7 cellular contexts compared by ENCODE assay signal in the genomic region with DNA sequence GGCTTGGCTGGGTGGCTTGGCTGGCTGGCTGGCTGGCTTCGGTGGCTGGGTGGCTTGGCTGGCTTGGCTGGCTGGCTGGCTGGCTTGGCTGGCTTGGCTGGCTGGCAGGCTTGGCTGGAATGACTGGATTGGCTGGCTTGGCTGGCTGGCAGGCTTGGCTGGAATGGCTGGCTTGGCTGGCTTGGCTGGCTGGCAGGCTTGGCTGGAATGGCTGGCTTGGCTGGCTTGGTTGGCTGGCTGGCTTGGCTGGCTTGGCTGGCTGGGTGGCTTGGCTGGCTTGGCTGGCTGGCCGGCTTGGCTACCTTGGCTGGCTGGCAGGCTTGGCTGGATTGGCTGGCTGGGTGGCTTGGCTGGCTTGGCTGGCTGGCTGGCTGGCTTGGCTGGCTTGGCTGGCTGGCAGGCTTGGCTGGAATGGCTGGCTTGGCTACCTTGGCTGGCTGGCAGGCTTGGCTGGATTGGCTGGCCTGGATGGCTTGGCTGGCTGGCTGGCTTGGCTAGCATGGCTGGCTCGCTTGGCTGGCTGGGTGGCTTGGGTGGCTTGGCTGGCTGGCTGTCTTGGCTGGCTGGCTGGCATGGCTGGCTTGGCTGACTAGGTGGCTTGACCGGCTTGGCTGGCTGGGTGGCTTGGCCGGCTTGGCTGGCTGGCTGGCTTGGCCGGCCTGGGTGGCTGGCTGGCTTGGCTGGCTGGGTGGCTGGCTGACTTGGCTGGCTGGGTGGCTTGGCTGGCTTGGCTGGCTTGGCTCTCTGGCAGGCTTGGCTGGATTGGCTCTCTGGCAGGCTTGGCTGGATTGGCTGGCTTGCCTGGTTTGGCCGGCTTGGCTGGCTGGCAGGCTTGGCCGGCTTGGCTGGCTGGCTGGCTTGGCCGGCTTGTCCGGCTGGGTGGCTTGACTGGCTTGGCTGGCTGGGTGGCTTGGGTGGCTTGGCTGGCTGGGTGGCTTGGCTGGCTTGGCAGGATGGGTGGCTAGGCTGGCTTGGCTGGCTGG.
A peak's percentile ranks its signal among the peaks of the same experiment; 100 is the strongest.
DNase-seq lines count a peak whose midpoint lies in the region; ATAC-seq, FAIRE-seq and TF ChIP-seq lines count a peak whose summit lies in the region.
"Not testable (repeated sequence)": the region's sequence is repeated elsewhere in the genome, so short reads cannot be mapped to it uniquely, and the experiment has no call there.

No MANE protein-coding gene starts in this region.

- not testable (repeated sequence) for H3K36me3 ChIP-seq in HepG2 (replicated peaks in 1 of 2; ENCODE audit: control insufficient read depth in 1 of 2, insufficient read depth in 2 of 2, low read length in 2 of 2); pancreas

- H3K4me1 Mint-ChIP-seq in chondrocyte (ENCODE audit: low read depth); stimulated activated naive B cell treated with anti-CD40 and anti-IgM and Interleukin-4, amounts not matched to agents 10 μg/mL and 1 μg/mL and 100 μg/mL, for 72 hours: not testable (repeated sequence)

- H3K9ac ChIP-seq in HepG2 (ENCODE audit: insufficient read depth, low read depth, low read length), result not testable (repeated sequence)

- H4K20me1 ChIP-seq in HepG2 (ENCODE audit: insufficient read depth, low read length), result not testable (repeated sequence)

- CTCF ChIA-PET in HepG2 (lab: Yijun Ruan, JAX; ENCODE audit: low intra/inter-chr PET ratio, low total read pairs), result not testable (repeated sequence)

- in situ Hi-C loops in HepG2 (cut with HindIII; ENCODE audit: extremely low pct_ligation_motif_present, low pct_unique_long_range_greater_than_20kb), result not testable (repeated sequence)

- BruUV-seq in HepG2 (replicated peaks; lab: Mats Ljungman, UMichigan), result not testable (repeated sequence)

- not testable (repeated sequence) for TF ChIP-seq RAD21 in HepG2 (CRISPR knock-in tag; IDR thresholded peaks at IDR 0.05)

- H3K4me3 ChIP-seq in HepG2 (replicated peaks in 1 of 3; ENCODE audit: insufficient read depth in 1 of 3, low read depth in 2 of 3, low read length in 3 of 3); pancreas: not testable (repeated sequence)

- not testable (repeated sequence) for H3K27me3 Mint-ChIP-seq in chondrocyte (ENCODE audit: low read depth); stimulated activated naive B cell treated with anti-CD40 and anti-IgM and Interleukin-4, amounts not matched to agents 10 μg/mL and 1 μg/mL and 100 μg/mL, for 72 hours

- not testable (repeated sequence) for TF ChIP-seq CTCF in chondrocyte (IDR thresholded peaks at IDR 0.05); HepG2 (CRISPR knock-in tag; IDR thresholded peaks at IDR 0.05); pancreas (IDR thresholded peaks at IDR 0.05)

- peak; percentile 50; the same call in 1 of the 3 replicates for ATAC-seq in SK-N-SH treated with all-trans-retinoic acid at 6 μM for 48 hours
- peak; percentile 71; the same call in 2 of the 3 replicates for ATAC-seq in HepG2
- not testable (repeated sequence) for ATAC-seq in pancreas
- ATAC-seq in stimulated activated naive B cell treated with anti-CD40 and anti-IgM and Interleukin-4, amounts not matched to agents 10 μg/mL and 1 μg/mL and 100 μg/mL, for 72 hours (replicated peaks), result peak in 1 of 2 donors; percentile 48

- peak; percentile 1 to 8 for DNase-seq in activated CD4-positive, alpha-beta T cell treated with anti-CD3 and anti-CD28 coated beads, Interleukin-2, amount 50 U/mL, for 48 hours
- DNase-seq in chondrocyte (ENCODE audit: low spot score) (peak; percentile 99), cardiac septum (ENCODE audit: low spot score) (peak; percentile 78), pancreas (peak in 4 of 6 donors; percentile 1 to 95 (median 64))
- not testable (repeated sequence) for DNase-seq in HepG2 (ENCODE audit: low spot score)
- peak; percentile 8 for DNase-seq in stimulated activated naive B cell treated with anti-CD40 and anti-IgM and Interleukin-4, amounts not matched to agents 10 μg/mL and 1 μg/mL and 100 μg/mL, for 72 hours

- not testable (repeated sequence) for H3K36me3 Mint-ChIP-seq in chondrocyte (ENCODE audit: low read depth); stimulated activated naive B cell treated with anti-CD40 and anti-IgM and Interleukin-4, amounts not matched to agents 10 μg/mL and 1 μg/mL and 100 μg/mL, for 72 hours

- TF ChIP-seq EP300 in HepG2 (IDR thresholded peaks at IDR 0.05; ENCODE audit: low read depth in 2 of 2, low read length in 2 of 2); HepG2 (CRISPR knock-in tag; IDR thresholded peaks at IDR 0.05; ENCODE audit: borderline replicate concordance): not testable (repeated sequence)

- not testable (repeated sequence) for H3K79me2 ChIP-seq in HepG2 (ENCODE audit: insufficient read depth, low read length)

- H3K4me2 ChIP-seq in HepG2 (ENCODE audit: low read depth, low read length), result not testable (repeated sequence)

- H3K4me3 Mint-ChIP-seq in chondrocyte (ENCODE audit: unreplicated experiment); stimulated activated naive B cell treated with anti-CD40 and anti-IgM and Interleukin-4, amounts not matched to agents 10 μg/mL and 1 μg/mL and 100 μg/mL, for 72 hours: not testable (repeated sequence)

- not testable (repeated sequence) for H2AFZ ChIP-seq in HepG2 (ENCODE audit: low read length)

- H3K27ac ChIP-seq in HepG2 (ENCODE audit: extremely low read length, insufficient read depth, low read length); pancreas: not testable (repeated sequence)

- WGBS in HepG2 (ENCODE audit: low lambda C conversion rate), result 33% methylated on average over 1 of the region's 10 CpGs
- no CpG with 5 or more reads among the region's 10 CpGs for WGBS in pancreas, 2 donors

- H3K4me1 ChIP-seq in HepG2 (ENCODE audit: insufficient read depth, low read length); pancreas: not testable (repeated sequence)

- H3K9me3 ChIP-seq in HepG2 (ENCODE audit: low read length); pancreas: not testable (repeated sequence)

- FAIRE-seq in HepG2 (lab: Jason Lieb, UNC); pancreas (lab: Jason Lieb, UNC): not testable (repeated sequence)

- TF ChIP-seq POLR2A in HepG2 (IDR thresholded peaks at IDR 0.05; ENCODE audit: insufficient read depth in 1 of 2, low read depth in 2 of 2, low read length in 2 of 2), result not testable (repeated sequence)

- POLR2A ChIA-PET in HepG2 (lab: Yijun Ruan, JAX), result not testable (repeated sequence)

- not testable (repeated sequence) for H3K27ac Mint-ChIP-seq in chondrocyte (ENCODE audit: unreplicated experiment); stimulated activated naive B cell treated with anti-CD40 and anti-IgM and Interleukin-4, amounts not matched to agents 10 μg/mL and 1 μg/mL and 100 μg/mL, for 72 hours

- not testable (repeated sequence) for H3K9me3 Mint-ChIP-seq in chondrocyte (ENCODE audit: low read depth); stimulated activated naive B cell treated with anti-CD40 and anti-IgM and Interleukin-4, amounts not matched to agents 10 μg/mL and 1 μg/mL and 100 μg/mL, for 72 hours

- intact Hi-C loops in cardiac septum (cut with DNase I); HepG2 (cut with micrococcal nuclease; ENCODE audit: unreplicated experiment); pancreas (cut with DNase I): not testable (repeated sequence)

- H3K27me3 ChIP-seq in HepG2 (ENCODE audit: control insufficient read depth in 1 of 2, insufficient read depth in 2 of 2, low read length in 2 of 2); pancreas: not testable (repeated sequence)
